ENCODE assay signal across 8 cellular contexts in genomic region chr9:4970970-4971641, GRCh38. TPM values are rescaled to one million over a fixed set of nuclear protein-coding genes. Genes with fewer than 3 reads are reported as not detected.
DNase-seq lines count a peak whose midpoint lies in the region; ATAC-seq and TF ChIP-seq lines count a peak whose summit lies in the region.

No MANE protein-coding gene starts in this region.

- DNase-seq in OCI-M1 (lab: John Stamatoyannopoulos, UW) = peak; percentile 100
- no peak for DNase-seq in left lung
- DNase-seq in DMS153 (lab: John Stamatoyannopoulos, UW) = no peak
- DNase-seq in NCI-H526 treated with DMSO at 0.1 percent for 48 hours (lab: John Stamatoyannopoulos, UW) = no peak
- no peak for DNase-seq in DMS53 (lab: John Stamatoyannopoulos, UW)
- no peak for DNase-seq in ascending aorta (ENCODE audit: low spot score in 2 of 2)

- peak; percentile 74 for ATAC-seq in GM18517 (IDR thresholded peaks at IDR 0.05; ENCODE audit: unreplicated experiment)
- peak; percentile 82 for ATAC-seq in HG02623 (IDR thresholded peaks at IDR 0.05; ENCODE audit: unreplicated experiment)
- ATAC-seq in left lung = peak; percentile 24

- no peaks in the 10 kb centered on the region for H3K9me3 ChIP-seq in left lung
- H3K9me3 ChIP-seq in ascending aorta = no peaks in the 10 kb centered on the region

- H3K27ac ChIP-seq in left lung = no peak overlapping the region
- H3K27ac ChIP-seq in ascending aorta = no peak overlapping the region

- peaks cover 0 to 3% of the 10 kb centered on the region in 2 donors for H3K4me1 ChIP-seq in left lung
- H3K4me1 ChIP-seq in ascending aorta = peaks cover 0 to 9% of the 10 kb centered on the region in 2 donors

- H3K4me3 ChIP-seq in left lung = no peak overlapping the region
- H3K4me3 ChIP-seq in ascending aorta = no peak overlapping the region

- TF ChIP-seq CTCF in left lung (IDR thresholded peaks at IDR 0.05) (no peak), ascending aorta (IDR thresholded peaks at IDR 0.05) (no peak)

- H3K27me3 ChIP-seq in left lung = no peaks in the 10 kb centered on the region
- no peaks in the 10 kb centered on the region for H3K27me3 ChIP-seq in ascending aorta

- H3K36me3 ChIP-seq in left lung (no peaks in the 10 kb centered on the region), ascending aorta (no peaks in the 10 kb centered on the region)

- intact Hi-C loops in left lung (cut with DNase I) = no loop called here
- intact Hi-C loops in ascending aorta (cut with DNase I) = no loop called here

RNA-seq across cellular contexts. Expression of gene JAK2, which starts 14.0 kb away (rescaled TPM):
- total RNA-seq in left lung (10 to 100 TPM; 15.0 to 27.3 TPM), ascending aorta (31.9 TPM)

Comparison
In these comparisons a context has a peak if more than half of its experiments do, and no peak if none do; other contexts are left out.
1. ATAC-seq: peak in every context shown above with its lines; median percentile 82 in HG02623; 74 in GM18517; 24 in left lung.